In genomic region chr3:195906865-195907729, GRCh38 we compare ENCODE assay signal across 7 cellular contexts.
A peak's percentile ranks its signal among the peaks of the same experiment; 100 is the strongest.
DNase-seq lines count a peak whose midpoint lies in the region; ATAC-seq and TF ChIP-seq lines count a peak whose summit lies in the region.

No MANE protein-coding gene starts in this region.

- ATAC-seq in GM18517 (IDR thresholded peaks at IDR 0.05; ENCODE audit: unreplicated experiment) (peak; percentile 38), HG03354 (IDR thresholded peaks at IDR 0.05; ENCODE audit: poor library complexity, severe bottlenecking, unreplicated experiment) (peak; percentile 38)

- peak overlapping the region; percentile 49 for H3K4me3 ChIP-seq in astrocyte of the cerebellum (ENCODE audit: low read depth, low read length)

- peak; percentile 47 to 82 (median 68) for DNase-seq in T-helper 1 cell
- no peak for DNase-seq in astrocyte of the cerebellum (ENCODE audit: low read depth)
- peak; percentile 71 for DNase-seq in medulla oblongata (ENCODE audit: extremely low spot score)
- DNase-seq in stimulated activated CD8-positive, alpha-beta memory T cell treated with anti-CD3 and anti-CD28 coated beads, Interleukin-4, amount 100 ng/mL, for 1 hour (ENCODE audit: low read depth in 2 of 2, low spot score in 1 of 2), result peak; percentile 42 to 51
- DNase-seq in cerebellar nuclear complex (lab: John Stamatoyannopoulos, UW), result no peak

- in situ Hi-C loops in astrocyte of the cerebellum (cut with HindIII; ENCODE audit: low sequenced_read_pairs), result no loop called here

- no peak for TF ChIP-seq CTCF in astrocyte of the cerebellum (IDR thresholded peaks at IDR 0.05; ENCODE audit: low read depth, low read length, missing control alignments)

Comparison
In these comparisons a context has a peak if more than half of its experiments do, and no peak if none do; other contexts are left out.
1. DNase-seq: peak in T-helper 1 cell (5 of 5), medulla oblongata (single experiment) and stimulated activated CD8-positive, alpha-beta memory T cell treated with anti-CD3 and anti-CD28 coated beads, Interleukin-4, amount 100 ng/mL, for 1 hour (2 of 2); none in astrocyte of the cerebellum (single experiment) and cerebellar nuclear complex (0 of 2).